ENCODE assay signal across 10 cellular contexts in the genomic region with DNA sequence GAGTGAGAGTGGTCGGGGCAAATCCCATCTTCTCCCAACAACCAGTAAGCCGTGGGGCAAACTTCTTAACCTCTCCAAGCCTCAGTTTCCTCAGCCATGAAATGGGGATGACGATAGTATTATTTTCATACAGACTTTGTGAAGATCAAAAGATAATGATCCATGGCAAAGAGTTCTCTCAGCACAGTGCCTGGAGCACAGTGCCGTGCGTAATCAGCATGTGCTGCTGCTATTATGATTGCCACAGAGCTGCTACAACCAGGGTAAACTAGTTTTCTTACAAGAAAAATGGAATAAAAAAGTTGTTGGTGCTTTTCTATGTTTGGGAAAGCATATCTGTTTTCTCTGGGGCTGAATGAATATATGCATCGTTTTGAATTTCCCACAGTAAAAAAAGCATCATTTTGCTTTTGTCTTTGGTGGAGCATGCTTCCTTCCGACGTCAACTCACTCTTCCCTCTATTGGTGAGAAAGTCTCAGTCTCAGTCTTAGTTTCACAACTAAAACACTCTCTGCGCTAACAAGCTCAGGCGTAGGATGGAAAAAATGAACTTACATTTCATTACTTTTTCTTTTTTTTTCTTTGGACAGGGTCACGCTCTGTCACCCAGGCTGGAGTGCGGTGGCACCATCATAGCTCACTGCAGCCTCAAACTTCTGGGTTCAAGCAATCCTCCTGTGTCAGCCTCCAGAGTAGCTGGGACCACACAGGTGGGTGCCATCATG. TPM values are rescaled to one million over a fixed set of nuclear protein-coding genes. Genes with fewer than 3 reads are reported as not detected.
A peak's percentile ranks its signal among the peaks of the same experiment; 100 is the strongest.
DNase-seq lines count a peak whose midpoint lies in the region; ATAC-seq and TF ChIP-seq lines count a peak whose summit lies in the region.
"Had no signal": no experiment of that assay in that cellular context is flagged by ENCODE, and none has a peak within 500 bp of the region (broad histone marks: within the 10 kb centered on the region; RNA-seq: fewer than 3 reads in every experiment).

No MANE protein-coding gene starts in this region.

- TF ChIP-seq CTCF in GM13977 (IDR thresholded peaks at IDR 0.05; ENCODE audit: extremely low read depth, insufficient read depth, missing control alignments) (no peak), GM20000 (IDR thresholded peaks at IDR 0.05; ENCODE audit: extremely low read depth, missing control alignments) (no peak), brain (conservative IDR thresholded peaks at IDR 0.05) (no peak)

- no peak overlapping the region for H3K23ac ChIP-seq in trophoblast cell (ENCODE audit: low read length)

- no peak overlapping the region for H4K8ac ChIP-seq in trophoblast cell (ENCODE audit: low read depth, low read length)

- H3K9me3 Mint-ChIP-seq in brain = peaks cover 0 to 2% (median 0%) of the 10 kb centered on the region in 5 experiments

- peak overlapping the region; percentile 64 to 92 (median 77) for H3K27ac Mint-ChIP-seq in brain

- H3K14ac ChIP-seq in trophoblast cell (ENCODE audit: low read length) = no peak overlapping the region

- peaks cover 4% of the 10 kb centered on the region for H3K27me3 Mint-ChIP-seq in brain

- no peak overlapping the region for H3K27ac ChIP-seq in trophoblast cell (ENCODE audit: low read depth, low read length)

- H2BK5ac ChIP-seq in trophoblast cell (ENCODE audit: low read depth, low read length, poor library complexity) = no peak overlapping the region

- H3K4me3 Mint-ChIP-seq in brain = no peak overlapping the region

- H3K18ac ChIP-seq in trophoblast cell (ENCODE audit: low read length) = no peak overlapping the region

- H3K79me1 ChIP-seq in trophoblast cell (ENCODE audit: low read length) = peaks cover 2% of the 10 kb centered on the region

- H2BK12ac ChIP-seq in trophoblast cell (ENCODE audit: low read length) = no peak overlapping the region

- H3K36me3 ChIP-seq in trophoblast cell (ENCODE audit: control insufficient read depth in 1 of 2, insufficient read depth in 2 of 2, low read length in 2 of 2) = no peaks in the 10 kb centered on the region

- H4K12ac ChIP-seq in trophoblast cell (ENCODE audit: low read depth, low read length) = no peak overlapping the region

- ATAC-seq in HG03460 (IDR thresholded peaks at IDR 0.05; ENCODE audit: unreplicated experiment) = peak; percentile 47
- ATAC-seq: Panc1 had no signal

- H3K4me3 ChIP-seq in trophoblast cell (ENCODE audit: low read depth, low read length) = no peak overlapping the region

- H2AK5ac ChIP-seq in trophoblast cell (ENCODE audit: low read length) = no peak overlapping the region

- H3K9ac ChIP-seq in trophoblast cell (ENCODE audit: low read length) = no peak overlapping the region

- H3K4me1 ChIP-seq in trophoblast cell (ENCODE audit: control insufficient read depth in 1 of 2, insufficient read depth in 2 of 2, low read length in 2 of 2) = peaks cover 5 to 9% of the 10 kb centered on the region in 2 experiments

- DNase-seq in GM13977 (ENCODE audit: low spot score) (peak; percentile 69), GM20000 (ENCODE audit: low spot score) (peak; percentile 69), NCI-H2107 treated with DMSO at 0.1 percent for 48 hours (lab: John Stamatoyannopoulos, UW; ENCODE audit: unreplicated experiment) (no peak), KG1 (lab: John Stamatoyannopoulos, UW) (no peak), trophoblast cell (no peak), NCI-H748 (lab: John Stamatoyannopoulos, UW; ENCODE audit: unreplicated experiment) (no peak)
- DNase-seq: GDM1 had no signal

- H2AFZ ChIP-seq in trophoblast cell (ENCODE audit: insufficient read depth, low read length, poor library complexity) = no peak overlapping the region

- H4K91ac ChIP-seq in trophoblast cell (ENCODE audit: low read depth, low read length) = no peak overlapping the region

- WGBS in trophoblast cell (ENCODE audit: extremely low coverage, insufficient coverage, insufficient read length) = no CpG with 5 or more reads among the region's 12 CpGs

- in situ Hi-C loops in GM13977 (cut with MboI; ENCODE audit: low pct_unique_long_range_greater_than_20kb, low sequenced_read_pairs, unreplicated experiment) = no loop called here

- peaks cover 84% of the 10 kb centered on the region for H3K4me1 Mint-ChIP-seq in brain

- H3K4me2 ChIP-seq in trophoblast cell (ENCODE audit: low read length) = no peak overlapping the region

- no peak overlapping the region for H2BK120ac ChIP-seq in trophoblast cell (ENCODE audit: insufficient read depth, low read length, poor library complexity)

- H3K27me3 ChIP-seq in trophoblast cell (ENCODE audit: insufficient read depth, low read length) = no peaks in the 10 kb centered on the region

- no peaks in the 10 kb centered on the region for H3K36me3 Mint-ChIP-seq in brain

- no peaks in the 10 kb centered on the region for H3K9me3 ChIP-seq in trophoblast cell (ENCODE audit: insufficient read depth, low read depth, low read length)

- H3K79me2 ChIP-seq in trophoblast cell (ENCODE audit: control insufficient read depth, insufficient read depth, low read length, poor library complexity) = no peaks in the 10 kb centered on the region

- H3K4ac ChIP-seq in trophoblast cell (ENCODE audit: low read depth, low read length) = no peak overlapping the region

RNA-seq across cellular contexts. Expression of a gene that starts 37.2 kb away (rescaled TPM):
- polyA plus RNA-seq in brain (ENCODE audit: insufficient read depth, low read depth, low replicate concordance) = 71.1 TPM
- 1.7 and 2.0 TPM in 2 replicates for polyA plus RNA-seq in trophoblast cell (2013)

Comparison
In these comparisons a context has a peak if more than half of its experiments do, and no peak if none do; other contexts are left out.
1. DNase-seq: peak in GM13977 (single experiment) and GM20000 (single experiment); none in NCI-H2107 treated with DMSO at 0.1 percent for 48 hours (single experiment), KG1 (single experiment), trophoblast cell (0 of 2) and NCI-H748 (single experiment).